35 cellular contexts compared by ENCODE assay signal in genomic region chr15:55507567-55507966, GRCh38.
"Had no signal": no experiment of that assay in that cellular context is flagged by ENCODE, and none has a peak within 500 bp of the region (broad histone marks: within the 10 kb centered on the region; RNA-seq: fewer than 3 reads in every experiment).

No MANE protein-coding gene starts in this region.

- H3K27ac ChIP-seq: KMS-11 had no signal

- H3K27me3 ChIP-seq: MG63 had no signal

- H3K9me3 ChIP-seq: MG63 had no signal

- DNase-seq: Karpas-422, Kasumi-1, MG63, MM.1S, MV-4-11, NCI-H1048, NCI-H1092, NCI-H1092 treated with DMSO at 0.1 percent for 48 hours, NCI-H1105, NCI-H1105 treated with DMSO at 0.1 percent for 48 hours, NCI-H1417, NCI-H1417 treated with DMSO at 0.1 percent for 48 hours, NCI-H1436, NCI-H1436 treated with DMSO at 0.1 percent for 48 hours, NCI-H146, NCI-H1694, NCI-H1694 treated with DMSO at 0.1 percent for 48 hours, NCI-H187, NCI-H187 treated with DMSO at 0.1 percent for 48 hours, NCI-H1930, NCI-H2029, NCI-H2029 treated with DMSO at 0.1 percent for 48 hours, NCI-H2081, NCI-H2081 treated with DMSO at 0.1 percent for 48 hours, NCI-H2107, NCI-H2171, NCI-H2171 treated with DMSO at 0.1 percent for 48 hours, NCI-H2227 treated with DMSO at 0.1 percent for 48 hours, NCI-H226, NCI-H345, NCI-H446, NCI-H446 treated with DMSO at 0.1 percent for 48 hours, NCI-H510A, NCI-H510A treated with DMSO at 0.1 percent for 48 hours had no signal

- H3K4me3 ChIP-seq: MG63 had no signal

- H3K36me3 ChIP-seq: MG63 had no signal
